In genomic region chr5:103014983-103015382, GRCh38 we compare ENCODE assay signal across 20 cellular contexts.
DNase-seq lines count a peak whose midpoint lies in the region; ATAC-seq and TF ChIP-seq lines count a peak whose summit lies in the region.
"Had no signal": no experiment of that assay in that cellular context is flagged by ENCODE, and none has a peak within 500 bp of the region (broad histone marks: within the 10 kb centered on the region; RNA-seq: fewer than 3 reads in every experiment).

No MANE protein-coding gene starts in this region.

- H3K4me1 ChIP-seq in adipocyte (ENCODE audit: control insufficient read depth, insufficient read depth, low read length) = peaks cover 10% of the 10 kb centered on the region
- H3K4me1 ChIP-seq: A549 had no signal

- no peaks in the 10 kb centered on the region for H3K27me3 ChIP-seq in adipocyte (replicated peaks; ENCODE audit: control insufficient read depth, insufficient read depth, low read length)
- H3K27me3 ChIP-seq: MG63 had no signal

- H3K36me3 ChIP-seq in adipocyte (ENCODE audit: control insufficient read depth, insufficient read depth, low read length, severe bottlenecking) = peaks cover 26% of the 10 kb centered on the region
- H3K36me3 ChIP-seq: MG63 had no signal

- no peaks in the 10 kb centered on the region for H3K9me3 ChIP-seq in adipocyte (ENCODE audit: control insufficient read depth, low read length)
- H3K9me3 ChIP-seq: MG63 had no signal

- DNase-seq in EH (ENCODE audit: low read depth) = peak; percentile 64
- peak; percentile 51 for DNase-seq in adipocyte (ENCODE audit: low read depth)
- peak; percentile 31 for DNase-seq in fibroblast of mammary gland (ENCODE audit: low read depth)
- peak; percentile 28 for DNase-seq in non-pigmented ciliary epithelial cell (ENCODE audit: low read depth)
- DNase-seq in NCI-H510A (lab: John Stamatoyannopoulos, UW) = no peak
- DNase-seq in RKO (ENCODE audit: low spot score) = no peak
- DNase-seq: CD4-positive, alpha-beta memory T cell; DND-41; H7; KG1; MG63; NCI-H1092 treated with DMSO at 0.1 percent for 48 hours; NCI-H1694; NCI-H446 treated with DMSO at 0.1 percent for 48 hours; NCI-H82; SK-N-SH had no signal

- H3K4me3 ChIP-seq in adipocyte (ENCODE audit: low read length) (no peak overlapping the region), fibroblast of mammary gland (ENCODE audit: control insufficient read depth, low read depth, low read length) (no peak overlapping the region)
- H3K4me3 ChIP-seq: A549, MG63 had no signal

- H3K9ac ChIP-seq in adipocyte (ENCODE audit: low read length) = no peak overlapping the region
- H3K9ac ChIP-seq: SK-N-SH had no signal

- TF ChIP-seq CTCF in fibroblast of mammary gland (conservative IDR thresholded peaks at IDR 0.05; ENCODE audit: control insufficient read depth, insufficient read depth, low read depth, low read length) = no peak

- no peak for ATAC-seq in GM18909 (IDR thresholded peaks at IDR 0.05; ENCODE audit: poor library complexity, unreplicated experiment)
- ATAC-seq in GM18867 (IDR thresholded peaks at IDR 0.05; ENCODE audit: unreplicated experiment) = no peak
- ATAC-seq: A549, Right ventricle myocardium inferior had no signal

Comparison
In these comparisons a context has a peak if more than half of its experiments do, and no peak if none do; other contexts are left out.
1. DNase-seq: peak in EH (single experiment), adipocyte (single experiment), fibroblast of mammary gland (single experiment) and non-pigmented ciliary epithelial cell (single experiment); none in NCI-H510A (single experiment) and RKO (single experiment).